17 cellular contexts compared by ENCODE assay signal in genomic region chr4:40931238-40931637, GRCh38.
DNase-seq lines count a peak whose midpoint lies in the region; ATAC-seq and TF ChIP-seq lines count a peak whose summit lies in the region.
"Had no signal": no experiment of that assay in that cellular context is flagged by ENCODE, and none has a peak within 500 bp of the region (broad histone marks: within the 10 kb centered on the region; RNA-seq: fewer than 3 reads in every experiment).

No MANE protein-coding gene starts in this region.

- H3K79me2 ChIP-seq in GM23338 (replicated peaks; ENCODE audit: insufficient read depth), result no peaks in the 10 kb centered on the region

- H3K4me3 Mint-ChIP-seq in Caco-2 (ENCODE audit: unreplicated experiment) (no peak overlapping the region), GM23338 (no peak overlapping the region), type B pancreatic cell (no peak overlapping the region)
- H3K4me3 Mint-ChIP-seq: B cell; CD4-positive, CD25-positive, alpha-beta regulatory T cell; CD8-positive, alpha-beta memory T cell; HFFc6 had no signal

- H2AFZ ChIP-seq in GM23338, result no peak overlapping the region

- H3K9me3 Mint-ChIP-seq in Caco-2 (ENCODE audit: unreplicated experiment) (no peaks in the 10 kb centered on the region), GM23338 (no peaks in the 10 kb centered on the region), type B pancreatic cell (no peaks in the 10 kb centered on the region)
- H3K9me3 Mint-ChIP-seq: CD4-positive, CD25-positive, alpha-beta regulatory T cell; HFFc6 had no signal

- H3K36me3 Mint-ChIP-seq in Caco-2 (ENCODE audit: insufficient read depth, unreplicated experiment), result peaks cover 92% of the 10 kb centered on the region
- no peaks in the 10 kb centered on the region; the same call in 2 of the 3 replicates for H3K36me3 Mint-ChIP-seq in GM23338 (ENCODE audit: low read depth)
- no peaks in the 10 kb centered on the region for H3K36me3 Mint-ChIP-seq in type B pancreatic cell
- H3K36me3 Mint-ChIP-seq: CD4-positive, CD25-positive, alpha-beta regulatory T cell; CD8-positive, alpha-beta memory T cell had no signal

- POLR2A ChIA-PET in Caco-2 (lab: Charles Lee), result interaction anchor here (0.5 to 1.4 kb wide), 4 partner anchors 283 to 445 kb away, joined by 4 to 6 read pairs (median 5); partner anchors contain the start of genes APBB2 and UCHL1

- H3K27ac ChIP-seq in GM23338 (ENCODE audit: low read depth), result peak overlapping the region; percentile 67; the same call in 1 of the 2 replicates
- H3K27ac ChIP-seq in dorsolateral prefrontal cortex, result peak overlapping the region in 40 of 59 donors; percentile 5 to 95 (median 82)
- H3K27ac ChIP-seq: BLaER1 treated with 17β-estradiol and CSF1 and Interleukin-3, amounts not matched to agents 10 nM and 100 nM had no signal

- TF ChIP-seq CTCF in Caco-2 (IDR thresholded peaks at IDR 0.05; ENCODE audit: insufficient read depth in 1 of 2, low read depth in 1 of 2, low read length in 1 of 2, severe bottlenecking in 1 of 2, unreplicated experiment in 1 of 2) (no peak), GM23338 (conservative IDR thresholded peaks at IDR 0.05; ENCODE audit: low read depth in 2 of 2) (no peak), dorsolateral prefrontal cortex (IDR thresholded peaks at IDR 0.05 in 54 of 56, conservative IDR thresholded peaks at IDR 0.05 in 2 of 56; ENCODE audit: low read depth in 1 of 56, partially characterized antibody in 56 of 56) (no peak), type B pancreatic cell (conservative IDR thresholded peaks at IDR 0.05) (no peak)

- no peak overlapping the region for H3K4me3 ChIP-seq in Caco-2 (ENCODE audit: low read depth, low read length)
- H3K4me3 ChIP-seq in GM23338, result no peak overlapping the region
- H3K4me3 ChIP-seq in dorsolateral prefrontal cortex, result no peak overlapping the region
- H3K4me3 ChIP-seq: BLaER1 treated with 17β-estradiol and CSF1 and Interleukin-3, amounts not matched to agents 10 nM and 100 nM; K562 had no signal

- H3K27me3 ChIP-seq in Caco-2 (replicated peaks; ENCODE audit: control insufficient read depth, insufficient read depth, low read length) (no peaks in the 10 kb centered on the region), GM23338 (ENCODE audit: insufficient read depth) (no peaks in the 10 kb centered on the region), dorsolateral prefrontal cortex (no peaks in the 10 kb centered on the region)
- H3K27me3 ChIP-seq: BLaER1 treated with 17β-estradiol and CSF1 and Interleukin-3, amounts not matched to agents 10 nM and 100 nM had no signal

- H3K36me3 ChIP-seq in Caco-2 (ENCODE audit: control insufficient read depth, insufficient read depth, low read length) (no peaks in the 10 kb centered on the region; the same call in none of the 2 replicates), GM23338 (ENCODE audit: insufficient read depth) (no peaks in the 10 kb centered on the region)

- H3K4me2 ChIP-seq in GM23338, result no peak overlapping the region
- H3K4me2 ChIP-seq: BLaER1 treated with 17β-estradiol and CSF1 and Interleukin-3, amounts not matched to agents 10 nM and 100 nM had no signal

- CTCF ChIA-PET in Caco-2 (lab: Charles Lee), result interaction anchor here (0.7 to 1.1 kb wide), 2 partner anchors 45 to 283 kb away, joined by 5 to 11 read pairs; partner anchors contain the start of gene APBB2

- intact Hi-C loops in Caco-2 (cut with micrococcal nuclease; ENCODE audit: unreplicated experiment) (no loop called here), dorsolateral prefrontal cortex (cut with DNase I) (loop anchor here in 1 of 2 donors (5.0 kb wide), 3 partner anchors 36 to 131 kb away; no protein-coding TSS in a partner anchor), posterior cingulate gyrus (cut with DNase I) (no loop called here)

- ATAC-seq in GM23338, result no peak
- ATAC-seq: HCT116, K562 had no signal

- H3K9me3 ChIP-seq in Caco-2, result no peaks in the 10 kb centered on the region
- H3K9me3 ChIP-seq: BLaER1 treated with 17β-estradiol and CSF1 and Interleukin-3, amounts not matched to agents 10 nM and 100 nM had no signal

- H3K27me3 Mint-ChIP-seq in Caco-2 (ENCODE audit: insufficient read depth, unreplicated experiment) (no peaks in the 10 kb centered on the region), GM23338 (ENCODE audit: insufficient read depth, low read depth, poor library complexity) (peaks cover 5% of the 10 kb centered on the region), type B pancreatic cell (no peaks in the 10 kb centered on the region)

- peaks cover 8% of the 10 kb centered on the region for H3K4me1 ChIP-seq in Caco-2
- H3K4me1 ChIP-seq in GM23338 (ENCODE audit: insufficient read depth), result peaks cover 22% of the 10 kb centered on the region
- H3K4me1 ChIP-seq: BLaER1 treated with 17β-estradiol and CSF1 and Interleukin-3, amounts not matched to agents 10 nM and 100 nM had no signal

- DNase-seq in Caco-2, result peak; percentile 55 to 56
- no peak for DNase-seq in GM23338 (ENCODE audit: low spot score)
- DNase-seq in dorsolateral prefrontal cortex, result no peak
- DNase-seq in type B pancreatic cell (ENCODE audit: extremely low spot score, unreplicated experiment), result no peak
- no peak for DNase-seq in posterior cingulate gyrus
- DNase-seq in NCI-H2227 (lab: John Stamatoyannopoulos, UW; ENCODE audit: unreplicated experiment), result no peak
- DNase-seq in NCI-H2081 treated with DMSO at 0.1 percent for 48 hours (lab: John Stamatoyannopoulos, UW), result no peak
- DNase-seq: CD4-positive, CD25-positive, alpha-beta regulatory T cell; CD8-positive, alpha-beta memory T cell; COR-L47; GDM1; HFFc6; IMR-90 had no signal

- H3K4me1 Mint-ChIP-seq in Caco-2 (ENCODE audit: low read depth, unreplicated experiment) (peaks cover 12% of the 10 kb centered on the region), GM23338 (peaks cover 46% of the 10 kb centered on the region), type B pancreatic cell (ENCODE audit: unreplicated experiment) (peaks cover 13% of the 10 kb centered on the region)

- BruUV-seq in Caco-2 (replicated peaks; lab: Mats Ljungman, UMichigan), result no TSS peak

- H4K20me1 ChIP-seq in GM23338 (replicated peaks; ENCODE audit: insufficient read depth), result no peaks in the 10 kb centered on the region
- H4K20me1 ChIP-seq: BLaER1 treated with 17β-estradiol and CSF1 and Interleukin-3, amounts not matched to agents 10 nM and 100 nM had no signal

- H3K27ac Mint-ChIP-seq in Caco-2 (ENCODE audit: unreplicated experiment), result peak overlapping the region; percentile 7
- H3K27ac Mint-ChIP-seq in GM23338, result peak overlapping the region; percentile 37; the same call in 1 of the 2 replicates
- H3K27ac Mint-ChIP-seq in type B pancreatic cell, result peak overlapping the region; percentile 0
- H3K27ac Mint-ChIP-seq: B cell; CD4-positive, CD25-positive, alpha-beta regulatory T cell; CD8-positive, alpha-beta memory T cell had no signal

- H3K9me2 ChIP-seq in GM23338 (ENCODE audit: insufficient read depth), result no peaks in the 10 kb centered on the region

- no peaks in the 10 kb centered on the region for H3F3A ChIP-seq in GM23338 (replicated peaks; ENCODE audit: low read depth)

TF ChIP-seq in GM23338, 12 proteins besides CTCF, POLR2A, EP300 and RAD21 (continues in another document):
- TF ChIP-seq EZH2 (IDR thresholded peaks at IDR 0.05; ENCODE audit: low read depth, unreplicated experiment) (no peak), EZH2phosphoT487 (IDR thresholded peaks at IDR 0.05; ENCODE audit: unreplicated experiment) (no peak), NANOG (IDR thresholded peaks at IDR 0.05; ENCODE audit: borderline replicate concordance) (no peak), ZNF114 (CRISPR knock-in tag; IDR thresholded peaks at IDR 0.05) (no peak), REST (IDR thresholded peaks at IDR 0.05; ENCODE audit: unreplicated experiment) (no peak), CREB1 (CRISPR knock-in tag; IDR thresholded peaks at IDR 0.05; ENCODE audit: low read depth) (no peak), ZNF331 (CRISPR knock-in tag; IDR thresholded peaks at IDR 0.05; ENCODE audit: low read depth) (no peak)

Comparison
In these comparisons a context has a peak if more than half of its experiments do, and no peak if none do; other contexts are left out.
1. DNase-seq: peak in Caco-2 (2 of 2); none in GM23338 (single experiment), dorsolateral prefrontal cortex (0 of 10), type B pancreatic cell (single experiment), posterior cingulate gyrus (0 of 10), NCI-H2227 (single experiment) and NCI-H2081 treated with DMSO at 0.1 percent for 48 hours (single experiment).
2. Peak in every context shown above with its lines, with median percentiles within 50 percentile points of each other: H3K27ac Mint-ChIP-seq.